ENCODE assay signal across 11 cellular contexts in the genomic region with DNA sequence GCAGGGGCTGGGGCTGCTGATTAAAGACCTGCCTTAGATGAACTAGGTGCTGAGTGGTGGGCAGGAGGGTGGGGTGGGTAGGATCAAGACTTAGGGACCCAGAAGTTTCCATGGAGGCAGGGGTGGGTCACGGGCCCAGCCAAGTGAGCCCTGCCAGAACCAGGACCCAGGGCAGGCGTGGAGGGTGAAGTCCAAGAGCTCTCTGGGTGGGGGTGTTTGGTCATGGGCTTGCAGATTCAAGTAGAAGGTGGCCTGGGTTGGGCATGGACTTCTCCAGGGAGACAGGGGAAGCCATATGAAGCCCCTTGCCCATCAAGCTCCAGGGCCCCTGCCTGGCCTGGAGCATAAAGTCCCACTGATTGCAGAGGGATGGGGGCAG.
DNase-seq lines count a peak whose midpoint lies in the region; ATAC-seq and TF ChIP-seq lines count a peak whose summit lies in the region.
"Had no signal": no experiment of that assay in that cellular context is flagged by ENCODE, and none has a peak within 500 bp of the region (broad histone marks: within the 10 kb centered on the region; RNA-seq: fewer than 3 reads in every experiment).

No MANE protein-coding gene starts in this region.

- H3K23ac ChIP-seq in neuronal stem cell (ENCODE audit: low read depth, low read length, poor library complexity), result no peak overlapping the region

- H3K4me3 ChIP-seq in ascending aorta (peak overlapping the region; percentile 3 to 26), left ventricle myocardium inferior (peak overlapping the region; percentile 42), neuronal stem cell (ENCODE audit: low read length in 2 of 2) (no peak overlapping the region), tibial nerve (no peak overlapping the region)
- H3K4me3 ChIP-seq: SJCRH30 had no signal

- H2BK120ac ChIP-seq in neuronal stem cell (ENCODE audit: low read depth, low read length), result no peak overlapping the region

- H3K9me3 ChIP-seq in ascending aorta, result no peaks in the 10 kb centered on the region
- H3K9me3 ChIP-seq in left ventricle myocardium inferior (replicated peaks), result no peaks in the 10 kb centered on the region
- no peaks in the 10 kb centered on the region for H3K9me3 ChIP-seq in neuronal stem cell (replicated peaks in 1 of 2; ENCODE audit: control insufficient read depth in 2 of 2, insufficient read depth in 1 of 2, low read depth in 1 of 2, low read length in 2 of 2)
- H3K9me3 ChIP-seq in tibial nerve, result no peaks in the 10 kb centered on the region
- H3K9me3 ChIP-seq: SJCRH30 had no signal

- no CpG with 5 or more reads among the region's 2 CpGs for WGBS in neuronal stem cell (ENCODE audit: extremely low coverage in 2 of 2, insufficient read length in 2 of 2, insufficient replicate concordance in 1 of 2), 2 donors
- WGBS in tibial nerve, 2 donors, result 57 to 58% methylated on average over 2 of the region's 2 CpGs

- no peak overlapping the region for H4K91ac ChIP-seq in neuronal stem cell (ENCODE audit: low read depth, low read length, poor library complexity)

- H2AK5ac ChIP-seq in neuronal stem cell (ENCODE audit: low read depth, low read length), result no peak overlapping the region

- H4K8ac ChIP-seq in neuronal stem cell (ENCODE audit: low read depth, low read length), result no peak overlapping the region

- ATAC-seq in GM21423 (IDR thresholded peaks at IDR 0.05; ENCODE audit: unreplicated experiment) (no peak), GM21528 (IDR thresholded peaks at IDR 0.05; ENCODE audit: low FRiP score, unreplicated experiment) (no peak)

- no peak overlapping the region for H2BK15ac ChIP-seq in neuronal stem cell (ENCODE audit: low read length)

- no peak overlapping the region for H3K4me2 ChIP-seq in neuronal stem cell (ENCODE audit: insufficient read depth, low read length, poor library complexity, severe bottlenecking)

- H3K4me1 ChIP-seq in ascending aorta (peaks cover 39 to 82% of the 10 kb centered on the region in 2 donors), left ventricle myocardium inferior (peaks cover 90% of the 10 kb centered on the region), neuronal stem cell (ENCODE audit: control insufficient read depth in 2 of 2, insufficient read depth in 1 of 2, low read depth in 1 of 2, low read length in 2 of 2) (peaks cover 19 to 41% of the 10 kb centered on the region in 2 donors), tibial nerve (peaks cover 3 to 58% (median 36%) of the 10 kb centered on the region in 4 donors)
- H3K4me1 ChIP-seq: SJCRH30 had no signal

- no peak overlapping the region for H2BK12ac ChIP-seq in neuronal stem cell (ENCODE audit: low read length)

- no peak overlapping the region for H3K14ac ChIP-seq in neuronal stem cell (ENCODE audit: low read length)

- DNase-seq in ascending aorta (ENCODE audit: low spot score in 2 of 2) (no peak), left ventricle myocardium inferior (no peak), neuronal stem cell (ENCODE audit: low spot score) (no peak), tibial nerve (ENCODE audit: low spot score in 2 of 2) (no peak), NCI-H2029 (lab: John Stamatoyannopoulos, UW) (no peak), NOMO-1 treated with dmso at 0.1 percent for 144 hours (lab: John Stamatoyannopoulos, UW; ENCODE audit: unreplicated experiment) (no peak)
- DNase-seq: activated effector memory CD4-positive, alpha-beta T cell treated with Interleukin-2 at 50 U/mL for 16 hours; NCI-H510A; SJCRH30 had no signal

- no peak overlapping the region for H3K9ac ChIP-seq in neuronal stem cell (ENCODE audit: low read depth, low read length, poor library complexity)

- TF ChIP-seq CTCF in ascending aorta (IDR thresholded peaks at IDR 0.05), result no peak
- TF ChIP-seq CTCF in left ventricle myocardium inferior (IDR thresholded peaks at IDR 0.05; ENCODE audit: borderline replicate concordance), result no peak
- no peak for TF ChIP-seq CTCF in tibial nerve (IDR thresholded peaks at IDR 0.05)

- no peaks in the 10 kb centered on the region for H3K36me3 ChIP-seq in ascending aorta
- H3K36me3 ChIP-seq in left ventricle myocardium inferior, result peaks cover 7% of the 10 kb centered on the region
- no peaks in the 10 kb centered on the region for H3K36me3 ChIP-seq in neuronal stem cell (replicated peaks in 1 of 2; ENCODE audit: control insufficient read depth in 2 of 2, insufficient read depth in 2 of 2, low read length in 2 of 2)
- H3K36me3 ChIP-seq in tibial nerve, result no peaks in the 10 kb centered on the region
- H3K36me3 ChIP-seq: SJCRH30 had no signal

- H3K27ac ChIP-seq in ascending aorta (peak overlapping the region; percentile 94 to 95), left ventricle myocardium inferior (replicated peaks) (peak overlapping the region; percentile 98), neuronal stem cell (replicated peaks; ENCODE audit: low read length) (no peak overlapping the region), tibial nerve (peak overlapping the region; percentile 45 to 81 (median 75))
- H3K27ac ChIP-seq: SJCRH30 had no signal

- intact Hi-C loops in ascending aorta (cut with DNase I) (loop anchor here (2.0 to 5.0 kb wide), 6 partner anchors 25 to 215 kb away; a partner anchor contains a TSS), left ventricle myocardium inferior (cut with micrococcal nuclease) (loop anchor here (2.0 to 10.0 kb wide), 3 partner anchors 69 to 163 kb away; no protein-coding TSS in a partner anchor)

- H2AFZ ChIP-seq in neuronal stem cell (ENCODE audit: low read length), result peak overlapping the region; percentile 91

- no peak for TF ChIP-seq EP300 in tibial nerve (IDR thresholded peaks at IDR 0.05)

- peak overlapping the region; percentile 6 for H3K18ac ChIP-seq in neuronal stem cell (ENCODE audit: low read length)

- no peaks in the 10 kb centered on the region for H3K27me3 ChIP-seq in ascending aorta
- no peaks in the 10 kb centered on the region for H3K27me3 ChIP-seq in left ventricle myocardium inferior (ENCODE audit: low read depth)
- no peaks in the 10 kb centered on the region for H3K27me3 ChIP-seq in neuronal stem cell (ENCODE audit: control insufficient read depth in 3 of 3, insufficient read depth in 3 of 3, low read depth in 1 of 3, low read length in 3 of 3)
- no peaks in the 10 kb centered on the region for H3K27me3 ChIP-seq in tibial nerve
- H3K27me3 ChIP-seq: SJCRH30 had no signal

- no peak overlapping the region for H2BK5ac ChIP-seq in neuronal stem cell (ENCODE audit: low read length)

- no peak overlapping the region for H3K4ac ChIP-seq in neuronal stem cell (ENCODE audit: low read length)

- H3K79me1 ChIP-seq in neuronal stem cell (ENCODE audit: low read depth, low read length), result no peaks in the 10 kb centered on the region

- no peak for TF ChIP-seq POLR2A in tibial nerve (IDR thresholded peaks at IDR 0.05)

Comparison
In these comparisons a context has a peak if more than half of its experiments do, and no peak if none do; other contexts are left out.
1. H3K4me3 ChIP-seq: peak in ascending aorta (2 of 2) and left ventricle myocardium inferior (single experiment); none in neuronal stem cell (0 of 2) and tibial nerve (0 of 4).